In the genomic region with DNA sequence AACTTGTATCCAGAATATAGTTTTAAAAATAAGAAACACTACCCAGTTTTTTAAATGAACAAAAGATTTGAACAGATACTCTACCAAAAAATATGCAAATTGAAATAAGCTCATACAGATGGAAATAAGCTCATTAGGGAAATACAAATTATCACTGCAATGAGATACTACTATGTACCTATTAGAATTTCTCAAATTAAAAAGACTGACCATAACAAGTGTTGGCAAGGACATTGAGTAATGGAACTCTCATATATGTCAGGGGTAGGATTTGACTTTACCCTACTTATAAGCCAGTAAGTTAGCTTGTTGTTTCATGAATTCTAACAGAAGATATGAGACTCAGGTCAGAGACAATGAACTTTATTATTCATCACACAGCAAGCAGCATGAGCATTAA, we compare ENCODE assay signal across 9 cellular contexts. TPM values are rescaled to one million over a fixed set of nuclear protein-coding genes. Genes with fewer than 3 reads are reported as not detected.
"Had no signal": no experiment of that assay in that cellular context is flagged by ENCODE, and none has a peak within 500 bp of the region (broad histone marks: within the 10 kb centered on the region; RNA-seq: fewer than 3 reads in every experiment).

No MANE protein-coding gene starts in this region.

- H3K36me3 Mint-ChIP-seq: IgD-negative memory B cell had no signal

- H3K4me3 Mint-ChIP-seq: IgD-negative memory B cell had no signal

- DNase-seq: IMR-90, KBM-7, KG1 had no signal

- H3K27ac Mint-ChIP-seq: IgD-negative memory B cell had no signal

- ATAC-seq: HepG2 had no signal

- FAIRE-seq: HepG2, HTR-8/SVneo had no signal

- H3K27ac ChIP-seq: HL-60 had no signal

- H3K27me3 Mint-ChIP-seq: IgD-negative memory B cell had no signal

RNA-seq across cellular contexts. Expression of gene ASIP, which starts 9.6 kb away (rescaled TPM):
- total RNA-seq: HepG2, HT-29, HT1080, IMR-90 had no signal
- polyA plus RNA-seq: HepG2, IgD-negative memory B cell, IMR-90 had no signal
